Comparison of ENCODE assay signal across 11 cellular contexts in the genomic region with DNA sequence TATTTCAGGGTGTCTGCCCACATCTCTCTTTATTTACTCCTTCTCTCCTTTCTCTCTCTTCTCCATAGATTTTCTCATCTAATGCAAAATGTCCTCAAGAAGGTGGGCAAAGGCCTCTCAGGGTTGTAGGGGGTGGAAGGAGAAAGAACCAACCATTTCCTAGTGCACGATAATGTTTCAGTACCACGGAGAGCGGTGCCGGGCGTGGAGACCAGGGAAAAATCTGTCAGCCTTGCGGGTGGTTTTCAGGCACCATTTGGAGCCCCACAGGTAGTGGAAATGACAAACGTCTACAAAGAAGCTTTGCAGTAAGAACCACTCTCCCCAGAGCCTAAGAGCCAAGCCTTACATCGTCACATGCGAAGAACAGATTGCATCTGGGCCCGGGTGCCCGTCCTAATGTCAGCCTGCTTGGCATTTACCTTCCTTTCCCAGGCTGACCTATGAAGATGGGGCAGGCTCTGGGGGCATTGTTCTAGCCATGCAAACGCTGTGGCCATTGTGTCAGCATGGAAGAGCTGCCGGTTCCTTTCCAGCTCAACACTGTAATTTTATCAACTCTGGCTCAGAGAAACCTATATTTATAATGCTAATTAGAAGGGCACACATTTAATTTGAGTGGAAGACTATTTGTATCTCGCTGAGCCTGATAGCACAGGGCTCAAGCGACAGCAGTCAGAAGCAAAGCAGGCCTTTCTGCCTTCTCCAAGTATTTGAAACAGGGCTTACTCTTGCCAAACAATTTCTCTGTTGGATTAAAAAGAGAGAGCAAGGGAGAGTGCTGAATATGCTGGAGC.
DNase-seq lines count a peak whose midpoint lies in the region; ATAC-seq, FAIRE-seq and TF ChIP-seq lines count a peak whose summit lies in the region.
"Had no signal": no experiment of that assay in that cellular context is flagged by ENCODE, and none has a peak within 500 bp of the region (broad histone marks: within the 10 kb centered on the region; RNA-seq: fewer than 3 reads in every experiment).

No MANE protein-coding gene starts in this region.

- intact Hi-C loops in heart left ventricle (cut with DNase I), result loop anchor here in 1 of 10 donors (10.0 kb wide), 1 partner anchor 163 kb away; no protein-coding TSS in a partner anchor

- 26 to 37% (median 34%) methylated on average over 14 to 15 of the region's 15 CpGs for WGBS in heart left ventricle, 4 donors

- TF ChIP-seq CTCF in heart left ventricle (IDR thresholded peaks at IDR 0.05), result no peak
- TF ChIP-seq CTCF in right atrium auricular region (IDR thresholded peaks at IDR 0.05), result no peak
- TF ChIP-seq CTCF in foreskin fibroblast (IDR thresholded peaks at IDR 0.05; ENCODE audit: low read depth, low read length), result no peak

- peak in 3 of 5 donors; percentile 11 to 30 (median 18) for DNase-seq in heart left ventricle
- DNase-seq in right atrium auricular region (ENCODE audit: low spot score), result no peak
- peak; percentile 3 for DNase-seq in OCI-M1 (lab: John Stamatoyannopoulos, UW)
- DNase-seq in foreskin fibroblast, result peak; percentile 3 to 16
- DNase-seq in urothelium cell line (ENCODE audit: low spot score), result peak; percentile 18
- no peak for DNase-seq in NCI-H345 (lab: John Stamatoyannopoulos, UW)
- DNase-seq: activated B cell treated with CpG ODN at 0.5 μM for 24 hours, NCI-H526 treated with DMSO at 0.1 percent for 48 hours had no signal

- H3K36me3 ChIP-seq in heart left ventricle (no peaks in the 10 kb centered on the region), right atrium auricular region (no peaks in the 10 kb centered on the region)

- no peaks in the 10 kb centered on the region for H3K27me3 ChIP-seq in heart left ventricle
- no peaks in the 10 kb centered on the region for H3K27me3 ChIP-seq in right atrium auricular region
- H3K27me3 ChIP-seq: BLaER1 had no signal

- TF ChIP-seq POLR2A in heart left ventricle (IDR thresholded peaks at IDR 0.05), result no peak

- H3K4me1 ChIP-seq in heart left ventricle (peaks cover 0 to 8% (median 0%) of the 10 kb centered on the region in 12 donors), right atrium auricular region (no peaks in the 10 kb centered on the region)
- H3K4me1 ChIP-seq: BLaER1 had no signal

- H3K9me3 ChIP-seq in heart left ventricle (no peaks in the 10 kb centered on the region), right atrium auricular region (no peaks in the 10 kb centered on the region)

- no peak for FAIRE-seq in urothelium cell line (lab: Jason Lieb, UNC)

- H3K4me3 ChIP-seq in heart left ventricle, result no peak overlapping the region
- H3K4me3 ChIP-seq in right atrium auricular region, result no peak overlapping the region
- H3K4me3 ChIP-seq in foreskin fibroblast (ENCODE audit: low read depth in 1 of 2, low read length in 2 of 2), result no peak overlapping the region
- H3K4me3 ChIP-seq: BLaER1 had no signal

- ATAC-seq in heart left ventricle (peak; percentile 55 to 88 (median 58)), HG03196 (IDR thresholded peaks at IDR 0.05; ENCODE audit: unreplicated experiment) (no peak), HG03342 (IDR thresholded peaks at IDR 0.05; ENCODE audit: unreplicated experiment) (no peak)

- no peak overlapping the region for H3K27ac ChIP-seq in heart left ventricle
- H3K27ac ChIP-seq in right atrium auricular region, result no peak overlapping the region
- H3K27ac ChIP-seq: BLaER1 had no signal

Comparison
In these comparisons a context has a peak if more than half of its experiments do, and no peak if none do; other contexts are left out.
1. DNase-seq: peak in heart left ventricle (3 of 5), OCI-M1 (single experiment), foreskin fibroblast (2 of 2) and urothelium cell line (single experiment); none in right atrium auricular region (single experiment) and NCI-H345 (single experiment).
2. ATAC-seq: peak in heart left ventricle (4 of 4); none in HG03196 (single experiment) and HG03342 (single experiment).